21 cellular contexts compared by ENCODE assay signal in the genomic region with DNA sequence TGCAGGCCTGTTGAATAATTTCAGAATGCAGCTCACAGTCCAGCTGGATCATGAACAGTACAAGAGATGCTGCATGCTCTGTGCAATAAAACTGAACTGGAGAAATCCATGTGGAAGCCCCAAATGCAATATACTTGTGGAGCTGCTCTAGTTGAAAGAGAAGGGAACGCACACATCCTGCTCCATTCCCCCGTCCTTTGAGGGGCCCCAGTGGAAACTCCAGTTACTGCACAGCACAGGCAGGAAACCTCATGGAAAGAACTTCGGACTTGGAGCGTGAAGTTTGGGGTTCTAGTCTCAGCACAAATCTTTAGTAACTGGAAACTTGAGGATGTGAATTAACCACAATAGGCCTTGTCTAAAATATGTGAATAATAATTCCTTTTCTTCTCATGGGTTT.
"Had no signal": no experiment of that assay in that cellular context is flagged by ENCODE, and none has a peak within 500 bp of the region (broad histone marks: within the 10 kb centered on the region; RNA-seq: fewer than 3 reads in every experiment).

No MANE protein-coding gene starts in this region.

- ATAC-seq: foreskin keratinocyte; psoas muscle; stimulated activated naive CD8-positive, alpha-beta T cell treated with anti-CD3 and anti-CD28 coated beads, Interleukin-15, Interleukin-2, amounts not matched to agents 100 U/mL and 50 U/mL, for 24 hours; T-helper 17 cell had no signal

- H3K27ac Mint-ChIP-seq: activated naive CD4-positive, alpha-beta T cell treated with anti-CD3 and anti-CD28 coated beads for 36 hours; activated naive CD8-positive, alpha-beta T cell treated with anti-CD3 and anti-CD28 coated beads, Interleukin-2, amount 10 ng/mL, durations not matched to agents 7 days and 5 days; memory B cell; nephron; T-helper 17 cell had no signal

- DNase-seq: activated CD4-positive, alpha-beta T cell treated with anti-CD3 and anti-CD28 coated beads for 4 hours; activated CD4-positive, alpha-beta T cell treated with anti-CD3 and anti-CD28 coated beads, Interleukin-2, amount 50 U/mL, for 48 hours; activated CD4-positive, CD25-positive, alpha-beta regulatory T cell; activated effector memory CD4-positive, alpha-beta T cell treated with Interleukin-2 at 50 U/mL for 16 hours; activated naive CD4-positive, alpha-beta T cell treated with anti-CD3 and anti-CD28 coated beads for 36 hours; activated naive CD8-positive, alpha-beta T cell treated with anti-CD3 and anti-CD28 coated beads, Interleukin-2, amount 10 ng/mL, durations not matched to agents 7 days and 5 days; activated T-cell treated with anti-CD3 and anti-CD28 coated beads, Interleukin-2, amount 50 U/mL, for 48 hours; amniotic stem cell; cerebellar nuclear complex; effector CD4-positive, alpha-beta T cell; foreskin keratinocyte; occipital lobe; psoas muscle; stimulated activated CD4-positive, alpha-beta T cell treated with anti-CD3 and anti-CD28 coated beads, Interleukin-12 subunit alpha, Interleukin-12 subunit beta, amount 100 ng/mL, for 4 hours; stimulated activated CD4-positive, alpha-beta T cell treated with anti-CD3 and anti-CD28 coated beads, Interleukin-4, amount 100 ng/mL, for 4 hours; stimulated activated naive CD8-positive, alpha-beta T cell treated with anti-CD3 and anti-CD28 coated beads, Interleukin-15, Interleukin-2, amounts not matched to agents 100 U/mL and 50 U/mL, for 24 hours; SW 1271; T-helper 17 cell had no signal

- H3K27ac ChIP-seq: foreskin keratinocyte, psoas muscle, right atrium auricular region had no signal

- H3K4me1 ChIP-seq: foreskin keratinocyte, psoas muscle, right atrium auricular region had no signal

- H3K9me3 Mint-ChIP-seq: activated naive CD4-positive, alpha-beta T cell treated with anti-CD3 and anti-CD28 coated beads for 36 hours; activated naive CD8-positive, alpha-beta T cell treated with anti-CD3 and anti-CD28 coated beads, Interleukin-2, amount 10 ng/mL, durations not matched to agents 7 days and 5 days; memory B cell; nephron had no signal

- H3K4me3 Mint-ChIP-seq: activated naive CD4-positive, alpha-beta T cell treated with anti-CD3 and anti-CD28 coated beads for 36 hours; activated naive CD8-positive, alpha-beta T cell treated with anti-CD3 and anti-CD28 coated beads, Interleukin-2, amount 10 ng/mL, durations not matched to agents 7 days and 5 days; memory B cell; nephron; T-helper 17 cell had no signal

- H3K36me3 ChIP-seq: right atrium auricular region had no signal

- H3K9me3 ChIP-seq: psoas muscle, right atrium auricular region had no signal

- H3K4me3 ChIP-seq: psoas muscle, right atrium auricular region had no signal

- H3K4me1 Mint-ChIP-seq: activated naive CD8-positive, alpha-beta T cell treated with anti-CD3 and anti-CD28 coated beads, Interleukin-2, amount 10 ng/mL, durations not matched to agents 7 days and 5 days; memory B cell; T-helper 17 cell had no signal

- H3K36me3 Mint-ChIP-seq: activated naive CD8-positive, alpha-beta T cell treated with anti-CD3 and anti-CD28 coated beads, Interleukin-2, amount 10 ng/mL, durations not matched to agents 7 days and 5 days; memory B cell had no signal

- H3K27me3 ChIP-seq: foreskin keratinocyte, right atrium auricular region had no signal
